Comparison of ENCODE assay signal across 19 cellular contexts in genomic region chr21:46210378-46211136, GRCh38. TPM values are rescaled to one million over a fixed set of nuclear protein-coding genes. Genes with fewer than 3 reads are reported as not detected.
A peak's percentile ranks its signal among the peaks of the same experiment; 100 is the strongest.
DNase-seq lines count a peak whose midpoint lies in the region; ATAC-seq and TF ChIP-seq lines count a peak whose summit lies in the region.
"Had no signal": no experiment of that assay in that cellular context is flagged by ENCODE, and none has a peak within 500 bp of the region (broad histone marks: within the 10 kb centered on the region; RNA-seq: fewer than 3 reads in every experiment).

No MANE protein-coding gene starts in this region.

- H3K4me2 ChIP-seq in Loucy (ENCODE audit: low read depth, low read length, poor library complexity, severe bottlenecking), result no peak overlapping the region

- H3K4me1 ChIP-seq in Loucy (ENCODE audit: insufficient read depth, low read length, poor library complexity, severe bottlenecking), result no peaks in the 10 kb centered on the region
- H3K4me1 ChIP-seq: HAP-1 had no signal

- H3K27me3 ChIP-seq in Loucy (ENCODE audit: insufficient read depth, low read length, poor library complexity, severe bottlenecking) (no peaks in the 10 kb centered on the region), dorsolateral prefrontal cortex (no peaks in the 10 kb centered on the region)

- TF ChIP-seq CTCF in Loucy (conservative IDR thresholded peaks at IDR 0.05; ENCODE audit: low read length), result peak; percentile 26; the same call in 1 of the 2 replicates
- no peak for TF ChIP-seq CTCF in dorsolateral prefrontal cortex (IDR thresholded peaks at IDR 0.05 in 54 of 56, conservative IDR thresholded peaks at IDR 0.05 in 2 of 56; ENCODE audit: low read depth in 1 of 56, partially characterized antibody in 56 of 56)
- TF ChIP-seq CTCF in omental fat pad (IDR thresholded peaks at IDR 0.05), result no peak

- H3K4me3 ChIP-seq in Loucy (ENCODE audit: low read length, poor library complexity, severe bottlenecking) (no peak overlapping the region), dorsolateral prefrontal cortex (no peak overlapping the region)
- H3K4me3 ChIP-seq: HAP-1 had no signal

- no peaks in the 10 kb centered on the region for H3K9me3 ChIP-seq in Loucy (ENCODE audit: insufficient read depth, low read depth, low read length)
- H3K9me3 ChIP-seq: HAP-1 had no signal

- no peak overlapping the region for H2AFZ ChIP-seq in Loucy (ENCODE audit: low read length)

- no peaks in the 10 kb centered on the region for H3F3A ChIP-seq in Loucy (ENCODE audit: low read depth)

- DNase-seq in D341Med (ENCODE audit: low spot score) (peak; percentile 38), dorsolateral prefrontal cortex (peak in 4 of 10 donors; percentile 11 to 39 (median 32)), omental fat pad (ENCODE audit: low spot score) (peak; percentile 16)
- DNase-seq: activated CD4-positive, alpha-beta T cell treated with anti-CD3 and anti-CD28 coated beads for 1 hour; activated CD8-positive, alpha-beta memory T cell treated with anti-CD3 and anti-CD28 coated beads, Interleukin-2, amount 10 ng/mL, durations not matched to agents 7 days and 5 days; activated gamma-delta T cell; amniotic stem cell; foreskin fibroblast; GDM1; NCI-H1436; NCI-H2227 treated with DMSO at 0.1 percent for 48 hours; SHP77; stimulated activated CD4-positive, alpha-beta T cell treated with anti-CD3 and anti-CD28 coated beads, Interleukin-2, amount 100 ng/mL, for 48 hours had no signal

- no peaks in the 10 kb centered on the region for H3K79me2 ChIP-seq in Loucy (ENCODE audit: insufficient read depth, low read length)

- peaks cover 2% of the 10 kb centered on the region for H4K20me1 ChIP-seq in Loucy (ENCODE audit: insufficient read depth, low read length, poor library complexity, severe bottlenecking)

- intact Hi-C loops in dorsolateral prefrontal cortex (cut with DNase I), result no loop called here

- no peaks in the 10 kb centered on the region for H3K9me2 ChIP-seq in Loucy (replicated peaks; ENCODE audit: low read depth, low read length)

- ATAC-seq in omental fat pad (ENCODE audit: low FRiP score), result no peak
- no peak for ATAC-seq in HG02588 (IDR thresholded peaks at IDR 0.05; ENCODE audit: unreplicated experiment)
- no peak for ATAC-seq in GM21576 (IDR thresholded peaks at IDR 0.05; ENCODE audit: unreplicated experiment)
- ATAC-seq in GM21786 (IDR thresholded peaks at IDR 0.05; ENCODE audit: unreplicated experiment), result no peak
- no peak for ATAC-seq in GM21360 (IDR thresholded peaks at IDR 0.05; ENCODE audit: unreplicated experiment)
- ATAC-seq: activated CD8-positive, alpha-beta memory T cell treated with anti-CD3 and anti-CD28 coated beads, Interleukin-2, amount 10 ng/mL, durations not matched to agents 7 days and 5 days had no signal

- peak overlapping the region in 46 of 59 donors; percentile 9 to 89 (median 70) for H3K27ac ChIP-seq in dorsolateral prefrontal cortex

- peaks cover 64% of the 10 kb centered on the region; the same call in 1 of the 2 replicates for H3K36me3 ChIP-seq in Loucy (ENCODE audit: insufficient read depth, low read length)

- H3K9ac ChIP-seq in Loucy (ENCODE audit: low read depth, low read length, poor library complexity, severe bottlenecking), result no peak overlapping the region

RNA-seq across cellular contexts. Expression of gene LSS, which starts 18.0 kb away (rescaled TPM):
- 100 to 1,000 TPM in 93 of 120 experiments, 10 to 100 TPM in 27; 61.5 to 278 (median 121) TPM for total RNA-seq in dorsolateral prefrontal cortex
- 100 to 1,000 TPM in 2 of 4 donors, 10 to 100 TPM in 2; 94.8 to 122 (median 108) TPM for total RNA-seq in omental fat pad

RNA-seq across cellular contexts. Expression of gene SPATC1L, which starts 26.3 kb away (rescaled TPM):
- total RNA-seq in dorsolateral prefrontal cortex (10 to 100 TPM in 116 of 120 experiments, 1 to 10 TPM in 4; 4.3 to 38.8 (median 21.8) TPM), omental fat pad (1 to 10 TPM in 3 of 4 donors, under 1 TPM in 1; 0.96 to 8.0 (median 2.8) TPM)

RNA-seq across cellular contexts. Expression of gene FTCD, which starts 55.2 kb away (rescaled TPM):
- 10 to 100 TPM in 104 of 120 experiments, 1 to 10 TPM in 16; 4.0 to 48.0 (median 20.5) TPM for total RNA-seq in dorsolateral prefrontal cortex
- not detected for total RNA-seq in omental fat pad
- total RNA-seq: activated CD8-positive, alpha-beta memory T cell treated with anti-CD3 and anti-CD28 coated beads, Interleukin-2, amount 10 ng/mL, durations not matched to agents 7 days and 5 days had no signal
